Comparison of ENCODE assay signal across 10 cellular contexts in genomic region chr10:48634198-48634983, GRCh38. TPM values are rescaled to one million over a fixed set of nuclear protein-coding genes. Genes with fewer than 3 reads are reported as not detected.
A peak's percentile ranks its signal among the peaks of the same experiment; 100 is the strongest.
DNase-seq lines count a peak whose midpoint lies in the region; ATAC-seq and TF ChIP-seq lines count a peak whose summit lies in the region.
"Had no signal": no experiment of that assay in that cellular context is flagged by ENCODE, and none has a peak within 500 bp of the region (broad histone marks: within the 10 kb centered on the region; RNA-seq: fewer than 3 reads in every experiment).

No MANE protein-coding gene starts in this region.

- peak overlapping the region; percentile 9 for H3K4me3 Mint-ChIP-seq in T-helper 1 cell treated with Interleukin-12 subunit alpha and Interleukin-12 subunit beta and Interleukin-4 antibody, amounts not matched to agents 30 μg/mL and 1 μg/mL, for 36 hours

- no peak overlapping the region for H3K4me3 ChIP-seq in skeletal muscle tissue (ENCODE audit: low read length in 3 of 3)
- H3K4me3 ChIP-seq: thyroid gland had no signal

- peaks cover 0 to 24% (median 0%) of the 10 kb centered on the region in 3 donors for H3K4me1 ChIP-seq in skeletal muscle tissue (ENCODE audit: control insufficient read depth in 3 of 3, insufficient read depth in 3 of 3, low read length in 3 of 3)
- H3K4me1 ChIP-seq: thyroid gland had no signal

- H3K4me1 Mint-ChIP-seq in T-helper 1 cell treated with Interleukin-12 subunit alpha and Interleukin-12 subunit beta and Interleukin-4 antibody, amounts not matched to agents 30 μg/mL and 1 μg/mL, for 36 hours (ENCODE audit: low read depth) = peaks cover 23% of the 10 kb centered on the region

- peaks cover 0 to 6% (median 4%) of the 10 kb centered on the region in 3 donors for H3K27me3 ChIP-seq in skeletal muscle tissue (ENCODE audit: control insufficient read depth in 3 of 3, insufficient read depth in 3 of 3, low read length in 3 of 3)
- H3K27me3 ChIP-seq: thyroid gland had no signal

- peak overlapping the region; percentile 23 for H3K27ac ChIP-seq in skeletal muscle tissue (ENCODE audit: low read depth, low read length)
- H3K27ac ChIP-seq: thyroid gland had no signal

- peaks cover 16% of the 10 kb centered on the region for H3K27me3 Mint-ChIP-seq in T-helper 1 cell treated with Interleukin-12 subunit alpha and Interleukin-12 subunit beta and Interleukin-4 antibody, amounts not matched to agents 30 μg/mL and 1 μg/mL, for 36 hours (ENCODE audit: low read depth)

- no peak for TF ChIP-seq CTCF in AG09319 (IDR thresholded peaks at IDR 0.05; ENCODE audit: low read depth, low read length)

- no peaks in the 10 kb centered on the region for H3K9me3 Mint-ChIP-seq in T-helper 1 cell treated with Interleukin-12 subunit alpha and Interleukin-12 subunit beta and Interleukin-4 antibody, amounts not matched to agents 30 μg/mL and 1 μg/mL, for 36 hours

- peak overlapping the region; percentile 49 for H3K27ac Mint-ChIP-seq in T-helper 1 cell treated with Interleukin-12 subunit alpha and Interleukin-12 subunit beta and Interleukin-4 antibody, amounts not matched to agents 30 μg/mL and 1 μg/mL, for 36 hours

- H3K36me3 ChIP-seq in skeletal muscle tissue (ENCODE audit: control insufficient read depth in 3 of 3, insufficient read depth in 3 of 3, low read length in 3 of 3) = no peaks in the 10 kb centered on the region
- H3K36me3 ChIP-seq: thyroid gland had no signal

- no peak overlapping the region for H3K9ac ChIP-seq in skeletal muscle tissue (ENCODE audit: low read depth in 1 of 3, low read length in 3 of 3)

- H3K9me3 ChIP-seq in skeletal muscle tissue (ENCODE audit: control insufficient read depth in 3 of 3, low read length in 3 of 3) = no peaks in the 10 kb centered on the region
- H3K9me3 ChIP-seq: thyroid gland had no signal

- no peaks in the 10 kb centered on the region for H3K36me3 Mint-ChIP-seq in T-helper 1 cell treated with Interleukin-12 subunit alpha and Interleukin-12 subunit beta and Interleukin-4 antibody, amounts not matched to agents 30 μg/mL and 1 μg/mL, for 36 hours (ENCODE audit: low read depth)

- ATAC-seq in GM18909 (IDR thresholded peaks at IDR 0.05; ENCODE audit: poor library complexity, unreplicated experiment) (peak; percentile 96), HG03097 (IDR thresholded peaks at IDR 0.05; ENCODE audit: low FRiP score, unreplicated experiment) (peak; percentile 98)
- ATAC-seq: HCT116 had no signal

- peak; percentile 74 for DNase-seq in AG09319 (ENCODE audit: extremely low read depth, low read depth)
- peak; percentile 98 for DNase-seq in fibroblast of peridontal ligament (ENCODE audit: extremely low read depth)
- no peak for DNase-seq in DMS153 treated with DMSO at 0.1 percent for 48 hours (lab: John Stamatoyannopoulos, UW; ENCODE audit: unreplicated experiment)
- no peak for DNase-seq in ureter (ENCODE audit: low spot score)

RNA-seq across cellular contexts. Expression of gene ARHGAP22, which starts 29.5 kb away (rescaled TPM):
- total RNA-seq in skeletal muscle tissue = 1.0 TPM
- total RNA-seq in ureter = 4.6 TPM

RNA-seq across cellular contexts. Expression of gene WDFY4, which starts 50.3 kb away (rescaled TPM):
- total RNA-seq in skeletal muscle tissue = 2.6 TPM
- total RNA-seq in ureter = 7.0 TPM

Comparison
In these comparisons a context has a peak if more than half of its experiments do, and no peak if none do; other contexts are left out.
1. DNase-seq: peak in AG09319 (single experiment) and fibroblast of peridontal ligament (single experiment); none in DMS153 treated with DMSO at 0.1 percent for 48 hours (single experiment) and ureter (single experiment).